1 cellular context compared by ENCODE assay signal in genomic region chr2:175004730-175004979, GRCh38.
TF ChIP-seq lines count a peak whose summit lies in the region.

No MANE protein-coding gene starts in this region.

TF ChIP-seq in GM12878, 131 proteins besides CTCF, POLR2A, EP300 and RAD21 (continued from another document):
- TF ChIP-seq E2F8 (IDR thresholded peaks at IDR 0.05; ENCODE audit: low read depth, partially characterized antibody) = no peak
TF ChIP-seq in GM12878: peak in this region for 0.
